Comparison of ENCODE assay signal across 13 cellular contexts in the genomic region with DNA sequence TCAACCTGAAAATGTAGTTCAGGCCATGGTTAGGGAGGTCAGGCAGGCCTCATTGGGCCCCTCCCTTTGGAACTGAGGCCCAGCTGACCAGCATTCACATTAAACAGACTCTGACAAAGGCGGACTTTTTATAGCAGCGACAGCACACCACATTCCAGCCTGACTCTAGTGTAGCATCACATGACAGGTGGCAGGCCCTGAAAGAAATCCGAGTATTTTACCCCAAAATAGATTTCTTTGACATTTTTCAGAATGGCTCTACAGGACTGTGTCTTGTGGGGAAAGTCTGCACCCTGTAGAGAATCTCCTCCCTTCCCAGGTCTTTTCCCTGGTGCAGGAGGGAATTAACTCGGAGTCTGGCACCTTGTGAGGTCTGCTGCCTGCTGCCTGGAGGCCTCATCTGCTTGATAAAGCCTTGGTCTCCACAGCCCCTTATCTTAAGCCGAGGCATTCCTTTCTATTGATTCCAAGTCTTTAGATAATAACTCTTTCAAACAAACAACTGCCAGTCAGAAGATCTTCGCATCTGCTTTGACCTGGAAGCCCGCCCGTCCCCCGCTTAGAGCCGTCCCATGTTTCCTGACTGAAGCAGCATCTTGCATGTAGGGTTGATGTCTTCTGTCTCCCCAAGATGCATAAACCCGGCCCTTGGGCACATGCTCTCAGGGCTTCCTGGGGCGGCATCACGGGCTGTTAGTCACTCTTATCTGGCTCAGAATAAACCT. TPM values are rescaled to one million over a fixed set of nuclear protein-coding genes. Genes with fewer than 3 reads are reported as not detected.
DNase-seq lines count a peak whose midpoint lies in the region; ATAC-seq and TF ChIP-seq lines count a peak whose summit lies in the region.
"Had no signal": no experiment of that assay in that cellular context is flagged by ENCODE, and none has a peak within 500 bp of the region (broad histone marks: within the 10 kb centered on the region; RNA-seq: fewer than 3 reads in every experiment).

No MANE protein-coding gene starts in this region.

- H3K9me3 Mint-ChIP-seq in GM23338 (no peaks in the 10 kb centered on the region), brain (no peaks in the 10 kb centered on the region)

- H4K20me1 ChIP-seq in GM23338 (replicated peaks; ENCODE audit: insufficient read depth): no peaks in the 10 kb centered on the region

- no peaks in the 10 kb centered on the region for H3K36me3 ChIP-seq in GM23338 (ENCODE audit: insufficient read depth)

- H3K4me1 ChIP-seq in GM23338 (ENCODE audit: insufficient read depth) (peaks cover 16% of the 10 kb centered on the region), right cardiac atrium (ENCODE audit: control insufficient read depth, insufficient read depth, low read length) (no peaks in the 10 kb centered on the region)

- intact Hi-C loops in right cardiac atrium (cut with DNase I): no loop called here

- H3K36me3 Mint-ChIP-seq in GM23338 (ENCODE audit: low read depth): peaks cover 8% of the 10 kb centered on the region
- H3K36me3 Mint-ChIP-seq in brain: peaks cover 31% of the 10 kb centered on the region

- H3K4me1 Mint-ChIP-seq in GM23338: peaks cover 17% of the 10 kb centered on the region
- peaks cover 18% of the 10 kb centered on the region for H3K4me1 Mint-ChIP-seq in brain

- DNase-seq in GM23338 (ENCODE audit: low spot score): peak; percentile 54
- peak in 1 of 3 donors; percentile 32 for DNase-seq in right cardiac atrium
- DNase-seq in omental fat pad (ENCODE audit: low spot score): no peak
- no peak for DNase-seq in activated CD4-positive, CD25-positive, alpha-beta regulatory T cell (lab: John Stamatoyannopoulos, UW)
- no peak for DNase-seq in effector CD8-positive, alpha-beta T cell (lab: John Stamatoyannopoulos, UW)
- DNase-seq in activated CD4-positive, alpha-beta T cell treated with anti-CD3 and anti-CD28 coated beads for 48 hours: no peak
- DNase-seq in activated naive CD4-positive, alpha-beta T cell treated with Interleukin-2 at 50 U/mL for 16 hours: no peak
- DNase-seq: DMS53; NCI-H1436; SK-N-SH; stimulated activated CD8-positive, alpha-beta memory T cell treated with anti-CD3 and anti-CD28 coated beads, Interleukin-4, amount 100 ng/mL, for 48 hours had no signal

- H3K4me2 ChIP-seq in GM23338: 0 out of 2 replicates have a peak overlapping the region, but pooled peaks have one; percentile 27
- H3K4me2 ChIP-seq: SK-N-SH had no signal

- peaks cover 4% of the 10 kb centered on the region; the same call in 1 of the 2 replicates for H3F3A ChIP-seq in GM23338 (replicated peaks; ENCODE audit: low read depth)

- no peak overlapping the region for H2AFZ ChIP-seq in GM23338

- H3K27me3 ChIP-seq in GM23338 (ENCODE audit: insufficient read depth): no peaks in the 10 kb centered on the region
- H3K27me3 ChIP-seq in right cardiac atrium (ENCODE audit: control insufficient read depth, insufficient read depth): no peaks in the 10 kb centered on the region

- H3K27me3 Mint-ChIP-seq in GM23338 (ENCODE audit: insufficient read depth, low read depth, poor library complexity) (peaks cover 8% of the 10 kb centered on the region), brain (no peaks in the 10 kb centered on the region)

- no peaks in the 10 kb centered on the region for H3K79me2 ChIP-seq in GM23338 (replicated peaks; ENCODE audit: insufficient read depth)

- WGBS in right cardiac atrium: 52% methylated on average over 13 of the region's 13 CpGs

- no peak overlapping the region for H3K4me3 ChIP-seq in GM23338
- no peak overlapping the region for H3K4me3 ChIP-seq in right cardiac atrium (ENCODE audit: low read length)
- H3K4me3 ChIP-seq: GM12878 had no signal

- no peaks in the 10 kb centered on the region for H3K9me2 ChIP-seq in GM23338 (ENCODE audit: insufficient read depth)
- H3K9me2 ChIP-seq: SK-N-SH had no signal

- no peaks in the 10 kb centered on the region for H3K9me3 ChIP-seq in right cardiac atrium (ENCODE audit: control insufficient read depth, low read length)
- H3K9me3 ChIP-seq: SK-N-SH had no signal

- H3K4me3 Mint-ChIP-seq in GM23338 (no peak overlapping the region), brain (peak overlapping the region in 1 of 5 experiments; percentile 43)

- ATAC-seq in GM23338 (peak; percentile 87), right cardiac atrium (peak; percentile 8 to 17), omental fat pad (ENCODE audit: low FRiP score) (peak; percentile 30)
- ATAC-seq: GM12878 had no signal

- H3K27ac ChIP-seq in GM23338 (ENCODE audit: low read depth) (peak overlapping the region; percentile 89), right cardiac atrium (ENCODE audit: low read length) (peak overlapping the region; percentile 63)

- TF ChIP-seq CTCF in GM23338 (conservative IDR thresholded peaks at IDR 0.05; ENCODE audit: low read depth in 2 of 2) (no peak), brain (conservative IDR thresholded peaks at IDR 0.05) (no peak), omental fat pad (IDR thresholded peaks at IDR 0.05) (no peak)

- H3K27ac Mint-ChIP-seq in GM23338 (peak overlapping the region; percentile 85), brain (peak overlapping the region; percentile 80 to 96 (median 92))

TF ChIP-seq in GM23338, 12 proteins besides CTCF, POLR2A, EP300 and RAD21:
- TF ChIP-seq STAT1 (IDR thresholded peaks at IDR 0.05; ENCODE audit: unreplicated experiment) (no peak), JUNB (IDR thresholded peaks at IDR 0.05; ENCODE audit: unreplicated experiment) (no peak)
- TF ChIP-seq, protein P1, sequence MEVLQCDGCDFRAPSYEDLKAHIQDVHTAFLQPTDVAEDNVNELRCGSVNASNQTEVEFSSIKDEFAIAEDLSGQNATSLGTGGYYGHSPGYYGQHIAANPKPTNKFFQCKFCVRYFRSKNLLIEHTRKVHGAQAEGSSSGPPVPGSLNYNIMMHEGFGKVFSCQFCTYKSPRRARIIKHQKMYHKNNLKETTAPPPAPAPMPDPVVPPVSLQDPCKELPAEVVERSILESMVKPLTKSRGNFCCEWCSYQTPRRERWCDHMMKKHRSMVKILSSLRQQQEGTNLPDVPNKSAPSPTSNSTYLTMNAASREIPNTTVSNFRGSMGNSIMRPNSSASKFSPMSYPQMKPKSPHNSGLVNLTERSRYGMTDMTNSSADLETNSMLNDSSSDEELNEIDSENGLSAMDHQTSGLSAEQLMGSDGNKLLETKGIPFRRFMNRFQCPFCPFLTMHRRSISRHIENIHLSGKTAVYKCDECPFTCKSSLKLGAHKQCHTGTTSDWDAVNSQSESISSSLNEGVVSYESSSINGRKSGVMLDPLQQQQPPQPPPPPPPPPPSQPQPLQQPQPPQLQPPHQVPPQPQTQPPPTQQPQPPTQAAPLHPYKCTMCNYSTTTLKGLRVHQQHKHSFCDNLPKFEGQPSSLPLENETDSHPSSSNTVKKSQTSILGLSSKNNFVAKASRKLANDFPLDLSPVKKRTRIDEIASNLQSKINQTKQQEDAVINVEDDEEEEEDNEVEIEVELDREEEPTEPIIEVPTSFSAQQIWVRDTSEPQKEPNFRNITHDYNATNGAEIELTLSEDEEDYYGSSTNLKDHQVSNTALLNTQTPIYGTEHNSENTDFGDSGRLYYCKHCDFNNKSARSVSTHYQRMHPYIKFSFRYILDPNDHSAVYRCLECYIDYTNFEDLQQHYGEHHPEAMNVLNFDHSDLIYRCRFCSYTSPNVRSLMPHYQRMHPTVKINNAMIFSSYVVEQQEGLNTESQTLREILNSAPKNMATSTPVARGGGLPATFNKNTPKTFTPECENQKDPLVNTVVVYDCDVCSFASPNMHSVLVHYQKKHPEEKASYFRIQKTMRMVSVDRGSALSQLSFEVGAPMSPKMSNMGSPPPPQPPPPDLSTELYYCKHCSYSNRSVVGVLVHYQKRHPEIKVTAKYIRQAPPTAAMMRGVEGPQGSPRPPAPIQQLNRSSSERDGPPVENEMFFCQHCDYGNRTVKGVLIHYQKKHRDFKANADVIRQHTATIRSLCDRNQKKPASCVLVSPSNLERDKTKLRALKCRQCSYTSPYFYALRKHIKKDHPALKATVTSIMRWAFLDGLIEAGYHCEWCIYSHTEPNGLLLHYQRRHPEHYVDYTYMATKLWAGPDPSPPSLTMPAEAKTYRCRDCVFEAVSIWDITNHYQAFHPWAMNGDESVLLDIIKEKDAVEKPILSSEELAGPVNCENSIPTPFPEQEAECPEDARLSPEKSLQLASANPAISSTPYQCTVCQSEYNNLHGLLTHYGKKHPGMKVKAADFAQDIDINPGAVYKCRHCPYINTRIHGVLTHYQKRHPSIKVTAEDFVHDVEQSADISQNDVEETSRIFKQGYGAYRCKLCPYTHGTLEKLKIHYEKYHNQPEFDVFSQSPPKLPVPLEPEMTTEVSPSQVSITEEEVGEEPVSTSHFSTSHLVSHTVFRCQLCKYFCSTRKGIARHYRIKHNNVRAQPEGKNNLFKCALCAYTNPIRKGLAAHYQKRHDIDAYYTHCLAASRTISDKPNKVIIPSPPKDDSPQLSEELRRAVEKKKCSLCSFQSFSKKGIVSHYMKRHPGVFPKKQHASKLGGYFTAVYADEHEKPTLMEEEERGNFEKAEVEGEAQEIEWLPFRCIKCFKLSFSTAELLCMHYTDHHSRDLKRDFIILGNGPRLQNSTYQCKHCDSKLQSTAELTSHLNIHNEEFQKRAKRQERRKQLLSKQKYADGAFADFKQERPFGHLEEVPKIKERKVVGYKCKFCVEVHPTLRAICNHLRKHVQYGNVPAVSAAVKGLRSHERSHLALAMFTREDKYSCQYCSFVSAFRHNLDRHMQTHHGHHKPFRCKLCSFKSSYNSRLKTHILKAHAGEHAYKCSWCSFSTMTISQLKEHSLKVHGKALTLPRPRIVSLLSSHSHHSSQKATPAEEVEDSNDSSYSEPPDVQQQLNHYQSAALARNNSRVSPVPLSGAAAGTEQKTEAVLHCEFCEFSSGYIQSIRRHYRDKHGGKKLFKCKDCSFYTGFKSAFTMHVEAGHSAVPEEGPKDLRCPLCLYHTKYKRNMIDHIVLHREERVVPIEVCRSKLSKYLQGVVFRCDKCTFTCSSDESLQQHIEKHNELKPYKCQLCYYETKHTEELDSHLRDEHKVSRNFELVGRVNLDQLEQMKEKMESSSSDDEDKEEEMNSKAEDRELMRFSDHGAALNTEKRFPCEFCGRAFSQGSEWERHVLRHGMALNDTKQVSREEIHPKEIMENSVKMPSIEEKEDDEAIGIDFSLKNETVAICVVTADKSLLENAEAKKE (CRISPR knock-in tag; IDR thresholded peaks at IDR 0.05): 0 out of 2 replicates have a peak, but pooled peaks have one; percentile 19

RNA-seq across cellular contexts. Expression of a gene that starts 44.0 kb away (rescaled TPM):
- 142 and 164 TPM in 2 replicates for total RNA-seq in GM23338 (2014; rRNA removed; shearing (Covaris generic))
- polyA plus RNA-seq in GM23338 (2016; fragmentation: Nextera tagmentation; extraction: Ambion mirVana): 27.3 and 30.7 TPM in 2 replicates
- polyA plus RNA-seq in brain (ENCODE audit: insufficient read depth, low read depth, low replicate concordance): 12.9 TPM
- total RNA-seq in right cardiac atrium: 10 to 100 TPM; 15.4 to 22.1 (median 19.6) TPM
- 16.9 TPM for polyA plus RNA-seq in right cardiac atrium
- total RNA-seq in omental fat pad: 10 to 100 TPM; 16.4 to 87.2 (median 22.0) TPM

RNA-seq across cellular contexts. Expression of a gene that starts 58.1 kb away (rescaled TPM):
- 27.9 and 29.2 TPM in 2 replicates for total RNA-seq in GM23338 (2014; rRNA removed; shearing (Covaris generic))
- polyA plus RNA-seq in GM23338 (2016; fragmentation: Nextera tagmentation; extraction: Ambion mirVana): 3.2 and 4.4 TPM in 2 replicates
- 39.2 TPM for polyA plus RNA-seq in brain (ENCODE audit: insufficient read depth, low read depth, low replicate concordance)
- total RNA-seq in right cardiac atrium: 10 to 100 TPM; 32.2 to 44.6 (median 38.4) TPM
- polyA plus RNA-seq in right cardiac atrium: 25.1 TPM
- 10 to 100 TPM; 24.9 to 52.2 (median 48.7) TPM for total RNA-seq in omental fat pad

Comparison
In these comparisons a context has a peak if more than half of its experiments do, and no peak if none do; other contexts are left out.
1. ATAC-seq: peak in every context shown above with its lines; median percentile 87 in GM23338; 30 in omental fat pad; 12 in right cardiac atrium.